ENCODE assay signal across 20 cellular contexts in genomic region chr17:17886253-17886652, GRCh38. TPM values are rescaled to one million over a fixed set of nuclear protein-coding genes. Genes with fewer than 3 reads are reported as not detected.
DNase-seq lines count a peak whose midpoint lies in the region; ATAC-seq and TF ChIP-seq lines count a peak whose summit lies in the region.
"Had no signal": no experiment of that assay in that cellular context is flagged by ENCODE, and none has a peak within 500 bp of the region (broad histone marks: within the 10 kb centered on the region; RNA-seq: fewer than 3 reads in every experiment).

No MANE protein-coding gene starts in this region.

- no peak overlapping the region for H3K9ac ChIP-seq in BLaER1
- H3K9ac ChIP-seq: neural progenitor cell had no signal

- H3K9me3 ChIP-seq in BLaER1 (no peaks in the 10 kb centered on the region), right cardiac atrium (ENCODE audit: control insufficient read depth, low read length) (no peaks in the 10 kb centered on the region)
- H3K9me3 ChIP-seq in CD4-positive, alpha-beta T cell (ENCODE audit: control insufficient read depth, low read length): no peaks in the 10 kb centered on the region
- H3K9me3 ChIP-seq: adrenal gland had no signal

- TF ChIP-seq CTCF in brain (conservative IDR thresholded peaks at IDR 0.05): no peak
- TF ChIP-seq CTCF in CD4-positive, alpha-beta T cell (IDR thresholded peaks at IDR 0.05): no peak

- peaks cover 79% of the 10 kb centered on the region for H3K4me1 Mint-ChIP-seq in brain
- no peaks in the 10 kb centered on the region for H3K4me1 Mint-ChIP-seq in CD4-positive, alpha-beta T cell (ENCODE audit: low read depth)
- H3K4me1 Mint-ChIP-seq: activated CD4-positive, alpha-beta memory T cell treated with anti-CD3 and anti-CD28 coated beads, Interleukin-2, amount 10 ng/mL, durations not matched to agents 7 days and 5 days had no signal

- ATAC-seq in right cardiac atrium (peak; percentile 42 to 56), GM21526 (IDR thresholded peaks at IDR 0.05; ENCODE audit: low FRiP score, unreplicated experiment) (no peak)
- no peak for ATAC-seq in CD4-positive, alpha-beta T cell (ENCODE audit: poor library complexity)
- ATAC-seq: stimulated activated effector memory CD8-positive, alpha-beta T cell treated with anti-CD3 and anti-CD28 coated beads, Interleukin-12 subunit alpha, Interleukin-12 subunit beta, amount 100 ng/mL, for 72 hours had no signal

- intact Hi-C loops in right cardiac atrium (cut with DNase I): no loop called here
- intact Hi-C loops in CD4-positive, alpha-beta T cell (cut with DNase I, micrococcal nuclease): no loop called here

- peaks cover 8% of the 10 kb centered on the region for H3K27me3 Mint-ChIP-seq in brain
- H3K27me3 Mint-ChIP-seq in CD4-positive, alpha-beta T cell: no peaks in the 10 kb centered on the region
- H3K27me3 Mint-ChIP-seq: activated CD4-positive, alpha-beta memory T cell treated with anti-CD3 and anti-CD28 coated beads, Interleukin-2, amount 10 ng/mL, durations not matched to agents 7 days and 5 days; CD4-positive, CD25-positive, alpha-beta regulatory T cell had no signal

- 0 out of 2 replicates have a peak, but pooled peaks cover under 1% of the 10 kb centered on the region for H4K20me1 ChIP-seq in BLaER1

- WGBS in right cardiac atrium: 69% methylated on average over 6 of the region's 6 CpGs

- peak; percentile 69 for DNase-seq in NCI-H2171 (lab: John Stamatoyannopoulos, UW)
- peak; percentile 59 to 81 (median 79) for DNase-seq in right cardiac atrium
- no peak for DNase-seq in CD4-positive, alpha-beta T cell
- no peak for DNase-seq in islet precursor cell
- no peak for DNase-seq in NCI-H2081 treated with DMSO at 0.1 percent for 48 hours (lab: John Stamatoyannopoulos, UW)
- DNase-seq: activated CD4-positive, alpha-beta memory T cell treated with anti-CD3 and anti-CD28 coated beads, Interleukin-2, amount 10 ng/mL, durations not matched to agents 7 days and 5 days; activated gamma-delta T cell; activated T-cell treated with anti-CD3 and anti-CD28 coated beads for 4 hours; CD4-positive, CD25-positive, alpha-beta regulatory T cell; KG1; stimulated activated CD4-positive, alpha-beta T cell treated with anti-CD3 and anti-CD28 coated beads, Interleukin-1b, Interleukin-23, amount 100 ng/mL, for 48 hours; SW 1271 had no signal

- peaks cover 28% of the 10 kb centered on the region for H3K36me3 Mint-ChIP-seq in brain
- H3K36me3 Mint-ChIP-seq in CD4-positive, alpha-beta T cell (ENCODE audit: low read depth): peaks cover 69% of the 10 kb centered on the region

- POLR2A ChIA-PET in CD4-positive, alpha-beta T cell (lab: Charles Lee): no interaction called here

- CTCF ChIA-PET in CD4-positive, alpha-beta T cell (lab: Charles Lee): interaction anchor here (0.6 kb wide), 1 partner anchor 147 kb away, joined by 3 read pairs; no protein-coding TSS in a partner anchor

- no peaks in the 10 kb centered on the region for H3K9me3 Mint-ChIP-seq in brain
- no peaks in the 10 kb centered on the region for H3K9me3 Mint-ChIP-seq in CD4-positive, alpha-beta T cell
- H3K9me3 Mint-ChIP-seq: activated CD4-positive, alpha-beta memory T cell treated with anti-CD3 and anti-CD28 coated beads, Interleukin-2, amount 10 ng/mL, durations not matched to agents 7 days and 5 days; endodermal cell; neural progenitor cell; stimulated activated effector memory CD8-positive, alpha-beta T cell treated with anti-CD3 and anti-CD28 coated beads, Interleukin-12 subunit alpha, Interleukin-12 subunit beta, amount 100 ng/mL, for 72 hours had no signal

- H3K27ac ChIP-seq in BLaER1: no peak overlapping the region
- no peak overlapping the region for H3K27ac ChIP-seq in right cardiac atrium (ENCODE audit: low read length)
- no peak overlapping the region for H3K27ac ChIP-seq in CD4-positive, alpha-beta T cell (ENCODE audit: low read depth, low read length)
- H3K27ac ChIP-seq: adrenal gland, coronary artery, neural progenitor cell had no signal

- peak overlapping the region in 2 of 5 experiments; percentile 16 to 54 for H3K4me3 Mint-ChIP-seq in brain
- H3K4me3 Mint-ChIP-seq in CD4-positive, alpha-beta T cell: no peak overlapping the region
- H3K4me3 Mint-ChIP-seq: activated CD4-positive, alpha-beta memory T cell treated with anti-CD3 and anti-CD28 coated beads, Interleukin-2, amount 10 ng/mL, durations not matched to agents 7 days and 5 days; CD4-positive, CD25-positive, alpha-beta regulatory T cell; endodermal cell; neural progenitor cell; stimulated activated effector memory CD8-positive, alpha-beta T cell treated with anti-CD3 and anti-CD28 coated beads, Interleukin-12 subunit alpha, Interleukin-12 subunit beta, amount 100 ng/mL, for 72 hours had no signal

- peaks cover 3% of the 10 kb centered on the region; the same call in 1 of the 2 replicates for H3K36me3 ChIP-seq in BLaER1
- H3K36me3 ChIP-seq: neural progenitor cell had no signal

- H3K27ac Mint-ChIP-seq in brain: peak overlapping the region in 4 of 5 experiments; percentile 66 to 92 (median 86)
- no peak overlapping the region for H3K27ac Mint-ChIP-seq in CD4-positive, alpha-beta T cell
- H3K27ac Mint-ChIP-seq: activated CD4-positive, alpha-beta memory T cell treated with anti-CD3 and anti-CD28 coated beads, Interleukin-2, amount 10 ng/mL, durations not matched to agents 7 days and 5 days; CD4-positive, CD25-positive, alpha-beta regulatory T cell; endodermal cell; neural progenitor cell; stimulated activated effector memory CD8-positive, alpha-beta T cell treated with anti-CD3 and anti-CD28 coated beads, Interleukin-12 subunit alpha, Interleukin-12 subunit beta, amount 100 ng/mL, for 72 hours had no signal

- H3K4me3 ChIP-seq in BLaER1 (no peak overlapping the region), right cardiac atrium (ENCODE audit: low read length) (no peak overlapping the region)
- H3K4me3 ChIP-seq: adrenal gland, coronary artery, neural progenitor cell had no signal

- peaks cover 69% of the 10 kb centered on the region for H3K4me1 ChIP-seq in BLaER1
- peaks cover 5% of the 10 kb centered on the region for H3K4me1 ChIP-seq in right cardiac atrium (ENCODE audit: control insufficient read depth, insufficient read depth, low read length)
- H3K4me1 ChIP-seq: adrenal gland had no signal

- H3K27me3 ChIP-seq in BLaER1: no peaks in the 10 kb centered on the region
- no peaks in the 10 kb centered on the region for H3K27me3 ChIP-seq in right cardiac atrium (ENCODE audit: control insufficient read depth, insufficient read depth)
- H3K27me3 ChIP-seq in CD4-positive, alpha-beta T cell (ENCODE audit: control insufficient read depth, insufficient read depth, low read length): no peaks in the 10 kb centered on the region
- H3K27me3 ChIP-seq: adrenal gland, neural progenitor cell had no signal

- H3K4me2 ChIP-seq in BLaER1: peak overlapping the region; percentile 62
- H3K4me2 ChIP-seq: neural progenitor cell had no signal

RNA-seq across cellular contexts. Expression of gene SREBF1, which starts 49.5 kb away (rescaled TPM):
- polyA plus RNA-seq in brain (ENCODE audit: insufficient read depth, low read depth, low replicate concordance): 39.4 TPM
- total RNA-seq in right cardiac atrium: 10 to 100 TPM; 28.7 to 41.6 (median 36.2) TPM
- polyA plus RNA-seq in right cardiac atrium: 45.7 TPM
- 100 to 1,000 TPM; 249 to 264 TPM for total RNA-seq in CD4-positive, alpha-beta T cell

Comparison
In these comparisons a context has a peak if more than half of its experiments do, and no peak if none do; other contexts are left out.
1. DNase-seq: peak in NCI-H2171 (single experiment) and right cardiac atrium (3 of 3); none in CD4-positive, alpha-beta T cell (0 of 10), islet precursor cell (single experiment) and NCI-H2081 treated with DMSO at 0.1 percent for 48 hours (single experiment).
2. ATAC-seq: peak in right cardiac atrium (2 of 2); none in CD4-positive, alpha-beta T cell (single experiment) and GM21526 (single experiment).
3. RNA of gene SREBF1, which starts 49.5 kb away (total RNA-seq): 249 to 264 TPM in CD4-positive, alpha-beta T cell; 28.7 to 41.6 TPM in right cardiac atrium; every median in the first group is over 4 times any median in the second.